30 cellular contexts compared by ENCODE assay signal in genomic region chr4:188444500-188444899, GRCh38.
A peak's percentile ranks its signal among the peaks of the same experiment; 100 is the strongest.
DNase-seq lines count a peak whose midpoint lies in the region; ATAC-seq and TF ChIP-seq lines count a peak whose summit lies in the region.
"Had no signal": no experiment of that assay in that cellular context is flagged by ENCODE, and none has a peak within 500 bp of the region (broad histone marks: within the 10 kb centered on the region; RNA-seq: fewer than 3 reads in every experiment).

No MANE protein-coding gene starts in this region.

- TF ChIP-seq CTCF in SK-N-SH (IDR thresholded peaks at IDR 0.05), result no peak
- no peak for TF ChIP-seq CTCF in Panc1 (IDR thresholded peaks at IDR 0.05)
- TF ChIP-seq CTCF in endodermal cell (conservative IDR thresholded peaks at IDR 0.05), result no peak

- peaks cover 16% of the 10 kb centered on the region for H3F3A ChIP-seq in SK-N-SH (replicated peaks; ENCODE audit: insufficient read depth)

- POLR2A ChIA-PET in SK-N-SH (lab: Yijun Ruan, JAX) (no interaction called here), Panc1 (lab: Charles Lee) (no interaction called here)
- POLR2A ChIA-PET in naive thymus-derived CD4-positive, alpha-beta T cell (lab: Charles Lee), result no interaction called here

- TF ChIP-seq EP300 in SK-N-SH (IDR thresholded peaks at IDR 0.05; ENCODE audit: borderline replicate concordance in 1 of 2, low read depth in 1 of 2, low read length in 1 of 2), result no peak

- H3K4me2 ChIP-seq in SK-N-SH (peak overlapping the region; percentile 75), trophoblast cell (ENCODE audit: low read length) (no peak overlapping the region)

- H3K9me3 Mint-ChIP-seq in endodermal cell, result peaks cover 19% of the 10 kb centered on the region
- H3K9me3 Mint-ChIP-seq in naive thymus-derived CD4-positive, alpha-beta T cell, result peaks cover 0 to 12% (median 7%) of the 10 kb centered on the region in 11 donors

- H3K4me3 Mint-ChIP-seq in endodermal cell, result no peak overlapping the region
- no peak overlapping the region for H3K4me3 Mint-ChIP-seq in naive thymus-derived CD4-positive, alpha-beta T cell
- H3K4me3 Mint-ChIP-seq: activated CD4-positive, alpha-beta memory T cell treated with anti-CD3 and anti-CD28 coated beads, Interleukin-2, amount 10 ng/mL, durations not matched to agents 7 days and 5 days; activated naive CD8-positive, alpha-beta T cell treated with anti-CD3 and anti-CD28 coated beads, Interleukin-2, amount 50 U/mL, for 24 hours; CD4-positive, alpha-beta T cell; natural killer cell treated with Interleukin-12 subunit alpha and Interleukin-12 subunit beta and Interleukin-15 and Interleukin-18, amount 100 ng/mL, for 72 hours; stimulated activated naive CD8-positive, alpha-beta T cell treated with anti-CD3 and anti-CD28 coated beads, Interleukin-15, Interleukin-2, amounts not matched to agents 100 ng/mL and 50 ng/mL, for 24 hours; T-helper 1 cell treated with Interleukin-12 subunit alpha and Interleukin-12 subunit beta and Interleukin-4 antibody, amounts not matched to agents 30 μg/mL and 1 μg/mL, for 36 hours had no signal

- no peaks in the 10 kb centered on the region for H4K20me1 ChIP-seq in SK-N-SH (ENCODE audit: insufficient read depth)

- no peak overlapping the region for H3K27ac Mint-ChIP-seq in endodermal cell
- no peak overlapping the region for H3K27ac Mint-ChIP-seq in naive thymus-derived CD4-positive, alpha-beta T cell
- H3K27ac Mint-ChIP-seq: activated CD4-positive, alpha-beta memory T cell treated with anti-CD3 and anti-CD28 coated beads, Interleukin-2, amount 10 ng/mL, durations not matched to agents 7 days and 5 days; activated naive CD8-positive, alpha-beta T cell treated with anti-CD3 and anti-CD28 coated beads, Interleukin-2, amount 50 U/mL, for 24 hours; CD4-positive, alpha-beta T cell; natural killer cell treated with Interleukin-12 subunit alpha and Interleukin-12 subunit beta and Interleukin-15 and Interleukin-18, amount 100 ng/mL, for 72 hours; stimulated activated naive CD8-positive, alpha-beta T cell treated with anti-CD3 and anti-CD28 coated beads, Interleukin-15, Interleukin-2, amounts not matched to agents 100 ng/mL and 50 ng/mL, for 24 hours; T-helper 1 cell treated with Interleukin-12 subunit alpha and Interleukin-12 subunit beta and Interleukin-4 antibody, amounts not matched to agents 30 μg/mL and 1 μg/mL, for 36 hours had no signal

- in situ Hi-C loops in Panc1 (cut with HindIII; ENCODE audit: low pct_unique_long_range_greater_than_20kb, low sequenced_read_pairs), result no loop called here

- no TSS peak for BruUV-seq in Panc1 (replicated peaks; lab: Mats Ljungman, UMichigan)

- ATAC-seq in SK-N-SH treated with all-trans-retinoic acid at 6 μM for 48 hours (no peak; the same call in 2 of the 3 replicates), Panc1 (no peak), HG02798 (IDR thresholded peaks at IDR 0.05; ENCODE audit: poor library complexity, unreplicated experiment) (no peak)
- no peak for ATAC-seq in naive thymus-derived CD4-positive, alpha-beta T cell
- ATAC-seq: activated naive CD8-positive, alpha-beta T cell treated with anti-CD3 and anti-CD28 coated beads, Interleukin-2, amount 50 U/mL, for 24 hours; gastroesophageal sphincter; lower lobe of right lung; mucosa of descending colon; natural killer cell treated with Interleukin-12 subunit alpha and Interleukin-12 subunit beta and Interleukin-15 and Interleukin-18, amount 100 ng/mL, for 72 hours; pancreas had no signal

- no peaks in the 10 kb centered on the region for H3K79me1 ChIP-seq in trophoblast cell (ENCODE audit: low read length)

- intact Hi-C loops in Panc1 (cut with micrococcal nuclease; ENCODE audit: unreplicated experiment), result no loop called here
- intact Hi-C loops in naive thymus-derived CD4-positive, alpha-beta T cell (cut with micrococcal nuclease), result no loop called here

- H3K9ac ChIP-seq in SK-N-SH (peak overlapping the region; percentile 41; the same call in 1 of the 2 replicates), endodermal cell (ENCODE audit: extremely low read depth, low read length, poor library complexity, severe bottlenecking) (no peak overlapping the region), trophoblast cell (ENCODE audit: low read length) (no peak overlapping the region)

- H3K36me3 Mint-ChIP-seq in endodermal cell (ENCODE audit: low read depth), result no peaks in the 10 kb centered on the region
- H3K36me3 Mint-ChIP-seq in naive thymus-derived CD4-positive, alpha-beta T cell, result no peaks in the 10 kb centered on the region

- H2BK5ac ChIP-seq in trophoblast cell (ENCODE audit: low read depth, low read length, poor library complexity), result no peak overlapping the region

- no peak for TF ChIP-seq RAD21 in SK-N-SH (IDR thresholded peaks at IDR 0.05; ENCODE audit: low read length)

- H3K27ac ChIP-seq in SK-N-SH (ENCODE audit: low read depth in 2 of 2, low read length in 1 of 2) (peak overlapping the region in 1 of 2 experiments; percentile 80; a peak in 2 of 4 replicates), Panc1 (ENCODE audit: low read length) (peak overlapping the region; percentile 48), endodermal cell (ENCODE audit: low read depth, low read length) (no peak overlapping the region), trophoblast cell (ENCODE audit: low read depth, low read length) (no peak overlapping the region)
- no peak overlapping the region for H3K27ac ChIP-seq in naive thymus-derived CD4-positive, alpha-beta T cell (ENCODE audit: low read depth, low read length)
- H3K27ac ChIP-seq: 22Rv1, gastroesophageal sphincter, lower lobe of right lung, pancreas, testis had no signal

- peak overlapping the region; percentile 51 for H3K14ac ChIP-seq in trophoblast cell (ENCODE audit: low read length)

- 51% methylated on average over 4 of the region's 4 CpGs for WGBS in SK-N-SH (ENCODE audit: low lambda C conversion rate)
- WGBS in endodermal cell (ENCODE audit: insufficient coverage in 1 of 2, insufficient read length in 1 of 2), 2 experiments, result 96 to 98% methylated on average over 4 of the region's 4 CpGs
- no CpG with 5 or more reads among the region's 4 CpGs for WGBS in trophoblast cell (ENCODE audit: extremely low coverage, insufficient coverage, insufficient read length)

- no peaks in the 10 kb centered on the region for H3K9me2 ChIP-seq in SK-N-SH

- H3K18ac ChIP-seq in trophoblast cell (ENCODE audit: low read length), result no peak overlapping the region

- H3K4ac ChIP-seq in trophoblast cell (ENCODE audit: low read depth, low read length), result no peak overlapping the region

- no peak overlapping the region for H2BK120ac ChIP-seq in trophoblast cell (ENCODE audit: insufficient read depth, low read length, poor library complexity)

- no peak overlapping the region for H4K8ac ChIP-seq in trophoblast cell (ENCODE audit: low read depth, low read length)

- no peak overlapping the region for H4K12ac ChIP-seq in trophoblast cell (ENCODE audit: low read depth, low read length)

- H3K4me3 ChIP-seq in SK-N-SH (ENCODE audit: low read depth in 2 of 2, low read length in 1 of 2), result 0 out of 4 replicates have a peak overlapping the region, but pooled peaks of 1 of the 2 experiments have one; percentile 44
- no peak overlapping the region for H3K4me3 ChIP-seq in Panc1 (ENCODE audit: low read depth in 2 of 2, low read length in 2 of 2)
- peak overlapping the region; percentile 64 for H3K4me3 ChIP-seq in endodermal cell (ENCODE audit: low read length)
- no peak overlapping the region for H3K4me3 ChIP-seq in trophoblast cell (ENCODE audit: low read depth, low read length)
- no peak overlapping the region for H3K4me3 ChIP-seq in naive thymus-derived CD4-positive, alpha-beta T cell (ENCODE audit: low read length)
- H3K4me3 ChIP-seq: gastroesophageal sphincter, HAP-1, lower lobe of right lung, mucosa of descending colon, pancreas, testis had no signal

- CTCF ChIA-PET in SK-N-SH (lab: Yijun Ruan, JAX) (no interaction called here), Panc1 (lab: Charles Lee) (no interaction called here)
- CTCF ChIA-PET in naive thymus-derived CD4-positive, alpha-beta T cell (lab: Charles Lee), result no interaction called here

- peak overlapping the region; percentile 23 for H2AK5ac ChIP-seq in trophoblast cell (ENCODE audit: low read length)

- peak overlapping the region; percentile 5 for H4K91ac ChIP-seq in trophoblast cell (ENCODE audit: low read depth, low read length)

- H3K27me3 Mint-ChIP-seq in endodermal cell (ENCODE audit: insufficient read depth), result no peaks in the 10 kb centered on the region
- H3K27me3 Mint-ChIP-seq in naive thymus-derived CD4-positive, alpha-beta T cell, result no peaks in the 10 kb centered on the region
- H3K27me3 Mint-ChIP-seq: activated CD4-positive, alpha-beta memory T cell treated with anti-CD3 and anti-CD28 coated beads, Interleukin-2, amount 10 ng/mL, durations not matched to agents 7 days and 5 days; activated naive CD8-positive, alpha-beta T cell treated with anti-CD3 and anti-CD28 coated beads, Interleukin-2, amount 50 U/mL, for 24 hours; CD4-positive, alpha-beta T cell; natural killer cell treated with Interleukin-12 subunit alpha and Interleukin-12 subunit beta and Interleukin-15 and Interleukin-18, amount 100 ng/mL, for 72 hours; stimulated activated naive CD8-positive, alpha-beta T cell treated with anti-CD3 and anti-CD28 coated beads, Interleukin-15, Interleukin-2, amounts not matched to agents 100 ng/mL and 50 ng/mL, for 24 hours had no signal

- H3K4me1 ChIP-seq in SK-N-SH (ENCODE audit: control insufficient read depth in 1 of 2, insufficient read depth in 2 of 2, low read depth in 1 of 2, low read length in 1 of 2) (peaks cover 4 to 16% of the 10 kb centered on the region in 2 experiments; a peak in 3 of 4 replicates), Panc1 (ENCODE audit: control insufficient read depth, insufficient read depth, low read length) (0 out of 2 replicates have a peak, but pooled peaks cover 3% of the 10 kb centered on the region), endodermal cell (ENCODE audit: control insufficient read depth, insufficient read depth, low read length) (no peaks in the 10 kb centered on the region), trophoblast cell (ENCODE audit: control insufficient read depth in 1 of 2, insufficient read depth in 2 of 2, low read length in 2 of 2) (no peaks in the 10 kb centered on the region)
- no peaks in the 10 kb centered on the region for H3K4me1 ChIP-seq in naive thymus-derived CD4-positive, alpha-beta T cell (ENCODE audit: control insufficient read depth in 2 of 2, insufficient read depth in 2 of 2, low read length in 2 of 2)
- H3K4me1 ChIP-seq: HAP-1, lower lobe of right lung, pancreas, testis had no signal

- no peak for DNase-seq in SK-N-SH
- DNase-seq in Panc1 (ENCODE audit: low read depth, low spot score), result no peak
- DNase-seq in endodermal cell, result no peak
- DNase-seq in trophoblast cell, result no peak
- no peak for DNase-seq in naive thymus-derived CD4-positive, alpha-beta T cell
- DNase-seq in NCI-H526 (lab: John Stamatoyannopoulos, UW), result no peak
- DNase-seq: activated CD4-positive, alpha-beta memory T cell treated with anti-CD3 and anti-CD28 coated beads, Interleukin-2, amount 10 ng/mL, durations not matched to agents 7 days and 5 days; activated CD4-positive, CD25-positive, alpha-beta regulatory T cell treated with anti-CD3 and anti-CD28 coated beads, Interleukin-2, amount 50 U/mL, for 72 hours; activated CD8-positive, alpha-beta memory T cell treated with anti-CD3 and anti-CD28 coated beads, Interleukin-2, amount 50 U/mL, for 4 hours; activated naive CD4-positive, alpha-beta T cell; activated naive CD8-positive, alpha-beta T cell treated with anti-CD3 and anti-CD28 coated beads, Interleukin-2, amount 50 U/mL, for 24 hours; AML-193; CD4-positive, alpha-beta T cell; DMS 273 treated with DMSO at 0.1 percent for 48 hours; lower lobe of right lung; mucosa of descending colon; NCI-H146; NCI-H2107; NCI-H774; pancreas; stimulated activated CD8-positive, alpha-beta memory T cell treated with anti-CD3 and anti-CD28 coated beads, Interleukin-4, amount 100 ng/mL, for 48 hours; testis had no signal

- no peaks in the 10 kb centered on the region for H3K79me2 ChIP-seq in SK-N-SH (ENCODE audit: insufficient read depth)
- no peaks in the 10 kb centered on the region for H3K79me2 ChIP-seq in trophoblast cell (ENCODE audit: control insufficient read depth, insufficient read depth, low read length, poor library complexity)

- H2AFZ ChIP-seq in SK-N-SH (ENCODE audit: low read depth) (0 out of 2 replicates have a peak overlapping the region, but pooled peaks have one; percentile 62), trophoblast cell (ENCODE audit: insufficient read depth, low read length, poor library complexity) (no peak overlapping the region)

- H3K27me3 ChIP-seq in SK-N-SH (ENCODE audit: insufficient read depth), result no peaks in the 10 kb centered on the region
- no peaks in the 10 kb centered on the region for H3K27me3 ChIP-seq in Panc1 (ENCODE audit: control insufficient read depth, insufficient read depth, low read length)
- H3K27me3 ChIP-seq in endodermal cell (ENCODE audit: control insufficient read depth, insufficient read depth, low read length, poor library complexity, severe bottlenecking), result no peaks in the 10 kb centered on the region
- no peaks in the 10 kb centered on the region for H3K27me3 ChIP-seq in trophoblast cell (ENCODE audit: insufficient read depth, low read length)
- H3K27me3 ChIP-seq in naive thymus-derived CD4-positive, alpha-beta T cell (ENCODE audit: control insufficient read depth in 2 of 2, insufficient read depth in 2 of 2, low read length in 2 of 2), result no peaks in the 10 kb centered on the region
- H3K27me3 ChIP-seq: gastroesophageal sphincter, pancreas, testis had no signal

- H3K9me3 ChIP-seq in SK-N-SH (no peaks in the 10 kb centered on the region), Panc1 (ENCODE audit: control insufficient read depth, insufficient read depth, low read depth, low read length) (no peaks in the 10 kb centered on the region), endodermal cell (ENCODE audit: control insufficient read depth, low read length) (peaks cover 31% of the 10 kb centered on the region), trophoblast cell (ENCODE audit: insufficient read depth, low read depth, low read length) (peaks cover 2% of the 10 kb centered on the region)
- no peaks in the 10 kb centered on the region for H3K9me3 ChIP-seq in naive thymus-derived CD4-positive, alpha-beta T cell (ENCODE audit: control insufficient read depth in 2 of 3, low read length in 3 of 3)
- H3K9me3 ChIP-seq: gastroesophageal sphincter, HAP-1, lower lobe of right lung, mucosa of descending colon, pancreas, testis had no signal

- H3K4me1 Mint-ChIP-seq in endodermal cell, result peaks cover 3% of the 10 kb centered on the region
- H3K4me1 Mint-ChIP-seq in naive thymus-derived CD4-positive, alpha-beta T cell, result no peaks in the 10 kb centered on the region
- H3K4me1 Mint-ChIP-seq: activated CD4-positive, alpha-beta memory T cell treated with anti-CD3 and anti-CD28 coated beads, Interleukin-2, amount 10 ng/mL, durations not matched to agents 7 days and 5 days; activated naive CD8-positive, alpha-beta T cell treated with anti-CD3 and anti-CD28 coated beads, Interleukin-2, amount 50 U/mL, for 24 hours had no signal

- H3K23ac ChIP-seq in trophoblast cell (ENCODE audit: low read length), result no peak overlapping the region

- H2BK12ac ChIP-seq in trophoblast cell (ENCODE audit: low read length), result peak overlapping the region; percentile 84

- H3K36me3 ChIP-seq in SK-N-SH (replicated peaks in 1 of 2; ENCODE audit: control insufficient read depth in 1 of 2, insufficient read depth in 2 of 2, low read length in 1 of 2) (no peaks in the 10 kb centered on the region), Panc1 (ENCODE audit: control insufficient read depth, insufficient read depth, low read length) (no peaks in the 10 kb centered on the region), endodermal cell (ENCODE audit: control insufficient read depth, insufficient read depth, low read length) (no peaks in the 10 kb centered on the region), trophoblast cell (ENCODE audit: control insufficient read depth in 1 of 2, insufficient read depth in 2 of 2, low read length in 2 of 2) (no peaks in the 10 kb centered on the region)
- no peaks in the 10 kb centered on the region for H3K36me3 ChIP-seq in naive thymus-derived CD4-positive, alpha-beta T cell (ENCODE audit: control insufficient read depth in 2 of 3, insufficient read depth in 3 of 3, low read length in 3 of 3)
- H3K36me3 ChIP-seq: gastroesophageal sphincter, HAP-1, lower lobe of right lung, pancreas had no signal
